In the genomic region with DNA sequence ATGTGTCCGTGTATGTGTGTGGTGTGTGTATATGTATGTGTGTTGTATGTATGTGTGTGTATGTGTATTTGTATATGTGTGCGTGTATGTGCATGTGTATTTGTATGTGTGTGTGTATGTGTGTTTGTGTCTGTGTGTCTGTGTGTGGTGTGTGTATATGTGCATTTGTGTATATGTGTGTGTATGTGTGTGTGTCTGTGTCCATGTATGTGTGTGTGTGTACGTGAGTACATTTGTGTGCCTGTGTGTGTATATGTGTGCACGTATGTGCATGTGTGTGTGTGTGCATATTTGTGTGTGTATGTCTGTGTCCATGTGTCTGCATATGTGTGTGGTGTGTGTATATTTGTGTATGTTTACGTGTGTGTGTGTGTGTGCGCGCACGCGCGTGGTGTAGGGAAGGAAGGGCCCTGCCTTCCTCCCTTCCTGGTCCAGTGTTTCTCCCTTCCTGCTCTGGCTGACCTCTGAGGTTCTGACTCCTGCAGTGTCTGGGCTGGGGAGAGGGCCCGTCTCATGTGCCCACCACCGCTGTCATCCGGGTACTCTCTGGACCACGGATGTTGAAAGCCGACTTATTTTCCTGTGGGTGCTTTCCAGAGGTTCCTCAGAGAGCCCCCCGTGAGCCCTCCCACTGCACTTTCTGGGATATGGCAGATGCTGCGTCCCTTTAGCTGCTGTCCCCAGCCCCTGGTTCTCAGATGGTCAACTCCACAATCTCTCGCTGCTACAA, we compare ENCODE assay signal across 18 cellular contexts.
"Had no signal": no experiment of that assay in that cellular context is flagged by ENCODE, and none has a peak within 500 bp of the region (broad histone marks: within the 10 kb centered on the region; RNA-seq: fewer than 3 reads in every experiment).

No MANE protein-coding gene starts in this region.

- DNase-seq: activated CD4-positive, alpha-beta T cell treated with anti-CD3 and anti-CD28 coated beads, Interleukin-2, amount 50 U/mL, for 1 hour; activated CD4-positive, CD25-positive, alpha-beta regulatory T cell treated with anti-CD3 and anti-CD28 coated beads, Interleukin-2, amount 50 U/mL, for 72 hours; activated CD8-positive, alpha-beta T cell treated with anti-CD3 and anti-CD28 coated beads, Interleukin-2, amount 10 ng/mL, durations not matched to agents 7 days and 5 days; activated gamma-delta T cell; adrenal gland; brain microvascular endothelial cell; dorsolateral prefrontal cortex; kidney; lower lobe of right lung; naive B cell; stimulated activated CD4-positive, alpha-beta T cell treated with anti-CD3 and anti-CD28 coated beads, Interleukin-4, amount 100 ng/mL, for 1 hour; stimulated activated naive CD4-positive, alpha-beta T cell treated with Interleukin-2 at 50 U/mL for 16 hours; upper lobe of left lung; WERI-Rb-1 had no signal

- ATAC-seq: activated CD8-positive, alpha-beta T cell treated with anti-CD3 and anti-CD28 coated beads, Interleukin-2, amount 10 ng/mL, durations not matched to agents 7 days and 5 days; heart left ventricle; lower lobe of right lung had no signal

- H3K27me3 ChIP-seq: adrenal gland, ascending aorta, brain microvascular endothelial cell, dorsolateral prefrontal cortex, heart left ventricle, upper lobe of left lung had no signal

- FAIRE-seq: colon, kidney had no signal

- H3K27ac ChIP-seq: adrenal gland, ascending aorta, brain microvascular endothelial cell, dorsolateral prefrontal cortex, heart left ventricle, lower lobe of right lung, thoracic aorta, upper lobe of left lung, WERI-Rb-1 had no signal

- H3K4me3 ChIP-seq: adrenal gland, ascending aorta, dorsolateral prefrontal cortex, heart left ventricle, lower lobe of right lung, thoracic aorta, upper lobe of left lung had no signal

- H3K4me1 ChIP-seq: adrenal gland, ascending aorta, lower lobe of right lung, upper lobe of left lung had no signal

- H3K36me3 ChIP-seq: ascending aorta, brain microvascular endothelial cell, thoracic aorta, WERI-Rb-1 had no signal
